ENCODE assay signal across 3 cellular contexts in the genomic region with DNA sequence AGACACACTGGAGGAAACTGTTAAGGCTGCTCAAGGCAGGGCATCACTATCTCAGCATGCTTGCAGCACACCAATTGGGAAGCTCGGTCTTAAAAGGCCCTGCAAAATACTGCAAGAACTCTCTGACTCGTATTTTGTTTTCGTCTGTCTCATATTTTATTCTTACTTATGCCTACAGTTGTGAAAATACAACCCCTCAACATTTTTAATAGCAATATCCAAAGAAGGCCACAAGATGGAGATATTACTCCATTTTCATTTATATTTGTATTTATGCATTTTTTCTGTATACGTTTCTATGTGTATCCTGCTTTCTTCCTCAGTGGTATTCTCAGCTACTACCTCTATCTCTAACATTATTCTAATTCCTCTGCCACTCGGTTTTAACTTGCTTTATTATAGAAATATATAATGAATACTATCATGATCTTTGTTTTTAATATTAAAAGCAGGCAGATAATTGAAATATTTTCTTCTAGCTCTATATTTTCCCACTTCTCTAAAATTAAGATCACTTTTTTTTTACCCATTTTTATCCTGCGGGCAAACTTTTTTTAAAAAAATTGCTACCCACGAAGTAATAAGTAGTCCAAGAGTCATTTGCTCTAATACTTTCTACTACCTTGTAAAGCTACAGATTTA.
TF ChIP-seq lines count a peak whose summit lies in the region.

No MANE protein-coding gene starts in this region.

TF ChIP-seq in HEK293, 187 proteins besides CTCF, POLR2A, EP300 and RAD21:
- TF ChIP-seq ZNF280D (tag by site-specific recombination; IDR thresholded peaks at IDR 0.05) (0 out of 2 replicates have a peak, but pooled peaks have one; percentile 77), ZNF654 (tag by site-specific recombination; IDR thresholded peaks at IDR 0.05; ENCODE audit: low read depth) (peak; percentile 71), ZBTB17 (tag by site-specific recombination; IDR thresholded peaks at IDR 0.05) (no peak)
- TF ChIP-seq, protein P1, sequence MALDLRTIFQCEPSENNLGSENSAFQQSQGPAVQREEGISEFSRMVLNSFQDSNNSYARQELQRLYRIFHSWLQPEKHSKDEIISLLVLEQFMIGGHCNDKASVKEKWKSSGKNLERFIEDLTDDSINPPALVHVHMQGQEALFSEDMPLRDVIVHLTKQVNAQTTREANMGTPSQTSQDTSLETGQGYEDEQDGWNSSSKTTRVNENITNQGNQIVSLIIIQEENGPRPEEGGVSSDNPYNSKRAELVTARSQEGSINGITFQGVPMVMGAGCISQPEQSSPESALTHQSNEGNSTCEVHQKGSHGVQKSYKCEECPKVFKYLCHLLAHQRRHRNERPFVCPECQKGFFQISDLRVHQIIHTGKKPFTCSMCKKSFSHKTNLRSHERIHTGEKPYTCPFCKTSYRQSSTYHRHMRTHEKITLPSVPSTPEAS (tag by site-specific recombination; IDR thresholded peaks at IDR 0.05), result no peak
- TF ChIP-seq, protein P2, sequence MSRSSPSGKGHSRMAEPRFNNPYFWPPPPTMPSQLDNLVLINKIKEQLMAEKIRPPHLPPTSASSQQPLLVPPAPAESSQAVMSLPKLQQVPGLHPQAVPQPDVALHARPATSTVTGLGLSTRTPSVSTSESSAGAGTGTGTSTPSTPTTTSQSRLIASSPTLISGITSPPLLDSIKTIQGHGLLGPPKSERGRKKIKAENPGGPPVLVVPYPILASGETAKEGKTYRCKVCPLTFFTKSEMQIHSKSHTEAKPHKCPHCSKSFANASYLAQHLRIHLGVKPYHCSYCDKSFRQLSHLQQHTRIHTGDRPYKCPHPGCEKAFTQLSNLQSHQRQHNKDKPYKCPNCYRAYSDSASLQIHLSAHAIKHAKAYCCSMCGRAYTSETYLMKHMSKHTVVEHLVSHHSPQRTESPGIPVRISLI (tag by site-specific recombination; IDR thresholded peaks at IDR 0.05), result peak; percentile 42; the same call in 1 of the 2 replicates

TF ChIP-seq in WTC11, 78 proteins besides CTCF, POLR2A, EP300 and RAD21:
- TF ChIP-seq, protein P3, sequence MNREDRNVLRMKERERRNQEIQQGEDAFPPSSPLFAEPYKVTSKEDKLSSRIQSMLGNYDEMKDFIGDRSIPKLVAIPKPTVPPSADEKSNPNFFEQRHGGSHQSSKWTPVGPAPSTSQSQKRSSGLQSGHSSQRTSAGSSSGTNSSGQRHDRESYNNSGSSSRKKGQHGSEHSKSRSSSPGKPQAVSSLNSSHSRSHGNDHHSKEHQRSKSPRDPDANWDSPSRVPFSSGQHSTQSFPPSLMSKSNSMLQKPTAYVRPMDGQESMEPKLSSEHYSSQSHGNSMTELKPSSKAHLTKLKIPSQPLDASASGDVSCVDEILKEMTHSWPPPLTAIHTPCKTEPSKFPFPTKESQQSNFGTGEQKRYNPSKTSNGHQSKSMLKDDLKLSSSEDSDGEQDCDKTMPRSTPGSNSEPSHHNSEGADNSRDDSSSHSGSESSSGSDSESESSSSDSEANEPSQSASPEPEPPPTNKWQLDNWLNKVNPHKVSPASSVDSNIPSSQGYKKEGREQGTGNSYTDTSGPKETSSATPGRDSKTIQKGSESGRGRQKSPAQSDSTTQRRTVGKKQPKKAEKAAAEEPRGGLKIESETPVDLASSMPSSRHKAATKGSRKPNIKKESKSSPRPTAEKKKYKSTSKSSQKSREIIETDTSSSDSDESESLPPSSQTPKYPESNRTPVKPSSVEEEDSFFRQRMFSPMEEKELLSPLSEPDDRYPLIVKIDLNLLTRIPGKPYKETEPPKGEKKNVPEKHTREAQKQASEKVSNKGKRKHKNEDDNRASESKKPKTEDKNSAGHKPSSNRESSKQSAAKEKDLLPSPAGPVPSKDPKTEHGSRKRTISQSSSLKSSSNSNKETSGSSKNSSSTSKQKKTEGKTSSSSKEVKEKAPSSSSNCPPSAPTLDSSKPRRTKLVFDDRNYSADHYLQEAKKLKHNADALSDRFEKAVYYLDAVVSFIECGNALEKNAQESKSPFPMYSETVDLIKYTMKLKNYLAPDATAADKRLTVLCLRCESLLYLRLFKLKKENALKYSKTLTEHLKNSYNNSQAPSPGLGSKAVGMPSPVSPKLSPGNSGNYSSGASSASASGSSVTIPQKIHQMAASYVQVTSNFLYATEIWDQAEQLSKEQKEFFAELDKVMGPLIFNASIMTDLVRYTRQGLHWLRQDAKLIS (CRISPR knock-in tag; IDR thresholded peaks at IDR 0.05; ENCODE audit: borderline replicate concordance), result no peak
- TF ChIP-seq, protein P4, sequence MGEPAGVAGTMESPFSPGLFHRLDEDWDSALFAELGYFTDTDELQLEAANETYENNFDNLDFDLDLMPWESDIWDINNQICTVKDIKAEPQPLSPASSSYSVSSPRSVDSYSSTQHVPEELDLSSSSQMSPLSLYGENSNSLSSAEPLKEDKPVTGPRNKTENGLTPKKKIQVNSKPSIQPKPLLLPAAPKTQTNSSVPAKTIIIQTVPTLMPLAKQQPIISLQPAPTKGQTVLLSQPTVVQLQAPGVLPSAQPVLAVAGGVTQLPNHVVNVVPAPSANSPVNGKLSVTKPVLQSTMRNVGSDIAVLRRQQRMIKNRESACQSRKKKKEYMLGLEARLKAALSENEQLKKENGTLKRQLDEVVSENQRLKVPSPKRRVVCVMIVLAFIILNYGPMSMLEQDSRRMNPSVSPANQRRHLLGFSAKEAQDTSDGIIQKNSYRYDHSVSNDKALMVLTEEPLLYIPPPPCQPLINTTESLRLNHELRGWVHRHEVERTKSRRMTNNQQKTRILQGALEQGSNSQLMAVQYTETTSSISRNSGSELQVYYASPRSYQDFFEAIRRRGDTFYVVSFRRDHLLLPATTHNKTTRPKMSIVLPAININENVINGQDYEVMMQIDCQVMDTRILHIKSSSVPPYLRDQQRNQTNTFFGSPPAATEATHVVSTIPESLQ (CRISPR knock-in tag; IDR thresholded peaks at IDR 0.05), result no peak
- TF ChIP-seq NR3C1 (CRISPR knock-in tag; conservative IDR thresholded peaks at IDR 0.05; ENCODE audit: low read depth) (no peak), ZNF416 (CRISPR knock-in tag; IDR thresholded peaks at IDR 0.05) (no peak)
- TF ChIP-seq, protein P5, sequence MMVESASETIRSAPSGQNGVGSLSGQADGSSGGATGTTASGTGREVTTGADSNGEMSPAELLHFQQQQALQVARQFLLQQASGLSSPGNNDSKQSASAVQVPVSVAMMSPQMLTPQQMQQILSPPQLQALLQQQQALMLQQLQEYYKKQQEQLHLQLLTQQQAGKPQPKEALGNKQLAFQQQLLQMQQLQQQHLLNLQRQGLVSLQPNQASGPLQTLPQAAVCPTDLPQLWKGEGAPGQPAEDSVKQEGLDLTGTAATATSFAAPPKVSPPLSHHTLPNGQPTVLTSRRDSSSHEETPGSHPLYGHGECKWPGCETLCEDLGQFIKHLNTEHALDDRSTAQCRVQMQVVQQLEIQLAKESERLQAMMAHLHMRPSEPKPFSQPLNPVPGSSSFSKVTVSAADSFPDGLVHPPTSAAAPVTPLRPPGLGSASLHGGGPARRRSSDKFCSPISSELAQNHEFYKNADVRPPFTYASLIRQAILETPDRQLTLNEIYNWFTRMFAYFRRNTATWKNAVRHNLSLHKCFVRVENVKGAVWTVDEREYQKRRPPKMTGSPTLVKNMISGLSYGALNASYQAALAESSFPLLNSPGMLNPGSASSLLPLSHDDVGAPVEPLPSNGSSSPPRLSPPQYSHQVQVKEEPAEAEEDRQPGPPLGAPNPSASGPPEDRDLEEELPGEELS (CRISPR knock-in tag; IDR thresholded peaks at IDR 0.05), result no peak

TF ChIP-seq in liver, 16 proteins besides CTCF, POLR2A, EP300 and RAD21 (continued from another document):
- TF ChIP-seq, protein P6, sequence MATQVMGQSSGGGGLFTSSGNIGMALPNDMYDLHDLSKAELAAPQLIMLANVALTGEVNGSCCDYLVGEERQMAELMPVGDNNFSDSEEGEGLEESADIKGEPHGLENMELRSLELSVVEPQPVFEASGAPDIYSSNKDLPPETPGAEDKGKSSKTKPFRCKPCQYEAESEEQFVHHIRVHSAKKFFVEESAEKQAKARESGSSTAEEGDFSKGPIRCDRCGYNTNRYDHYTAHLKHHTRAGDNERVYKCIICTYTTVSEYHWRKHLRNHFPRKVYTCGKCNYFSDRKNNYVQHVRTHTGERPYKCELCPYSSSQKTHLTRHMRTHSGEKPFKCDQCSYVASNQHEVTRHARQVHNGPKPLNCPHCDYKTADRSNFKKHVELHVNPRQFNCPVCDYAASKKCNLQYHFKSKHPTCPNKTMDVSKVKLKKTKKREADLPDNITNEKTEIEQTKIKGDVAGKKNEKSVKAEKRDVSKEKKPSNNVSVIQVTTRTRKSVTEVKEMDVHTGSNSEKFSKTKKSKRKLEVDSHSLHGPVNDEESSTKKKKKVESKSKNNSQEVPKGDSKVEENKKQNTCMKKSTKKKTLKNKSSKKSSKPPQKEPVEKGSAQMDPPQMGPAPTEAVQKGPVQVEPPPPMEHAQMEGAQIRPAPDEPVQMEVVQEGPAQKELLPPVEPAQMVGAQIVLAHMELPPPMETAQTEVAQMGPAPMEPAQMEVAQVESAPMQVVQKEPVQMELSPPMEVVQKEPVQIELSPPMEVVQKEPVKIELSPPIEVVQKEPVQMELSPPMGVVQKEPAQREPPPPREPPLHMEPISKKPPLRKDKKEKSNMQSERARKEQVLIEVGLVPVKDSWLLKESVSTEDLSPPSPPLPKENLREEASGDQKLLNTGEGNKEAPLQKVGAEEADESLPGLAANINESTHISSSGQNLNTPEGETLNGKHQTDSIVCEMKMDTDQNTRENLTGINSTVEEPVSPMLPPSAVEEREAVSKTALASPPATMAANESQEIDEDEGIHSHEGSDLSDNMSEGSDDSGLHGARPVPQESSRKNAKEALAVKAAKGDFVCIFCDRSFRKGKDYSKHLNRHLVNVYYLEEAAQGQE (IDR thresholded peaks at IDR 0.05), result no peak
- no peak for TF ChIP-seq FOXA2 (IDR thresholded peaks at IDR 0.05)
- TF ChIP-seq TAF1 (conservative IDR thresholded peaks at IDR 0.05), result no peak
- no peak for TF ChIP-seq MAX (IDR thresholded peaks at IDR 0.05)
- TF ChIP-seq HNF4A (conservative IDR thresholded peaks at IDR 0.05), result no peak
